In genomic region chr17:76271669-76272540, GRCh38 we compare ENCODE assay signal across 8 cellular contexts. TPM values are rescaled to one million over a fixed set of nuclear protein-coding genes. Genes with fewer than 3 reads are reported as not detected.
A peak's percentile ranks its signal among the peaks of the same experiment; 100 is the strongest.
DNase-seq lines count a peak whose midpoint lies in the region; ATAC-seq and TF ChIP-seq lines count a peak whose summit lies in the region.

No MANE protein-coding gene starts in this region.

- H3K4me3 ChIP-seq in right atrium auricular region = peak overlapping the region; percentile 13 to 35

- peaks cover 8% of the 10 kb centered on the region for H3K36me3 ChIP-seq in right atrium auricular region

- DNase-seq in activated T-cell treated with anti-CD3 and anti-CD28 coated beads for 1 hour (ENCODE audit: low read depth) = peak; percentile 46
- no peak for DNase-seq in right atrium auricular region (ENCODE audit: low spot score)
- peak; percentile 75 to 77 for DNase-seq in stimulated activated CD4-positive, alpha-beta T cell treated with anti-CD3 and anti-CD28 coated beads, Interleukin-2, amount 100 ng/mL, for 48 hours
- DNase-seq in AML-193 (lab: John Stamatoyannopoulos, UW) = no peak
- no peak for DNase-seq in HPDE6-E6E7 (ENCODE audit: extremely low spot score)
- no peak for DNase-seq in SW480 (ENCODE audit: low spot score)

- no peak for TF ChIP-seq CTCF in right atrium auricular region (IDR thresholded peaks at IDR 0.05)

- H3K4me1 ChIP-seq in right atrium auricular region = peaks cover 0 to 73% of the 10 kb centered on the region in 2 donors

- no peaks in the 10 kb centered on the region for H3K27me3 ChIP-seq in right atrium auricular region

- H3K9me3 ChIP-seq in right atrium auricular region = no peaks in the 10 kb centered on the region

- ATAC-seq in GM19324 (IDR thresholded peaks at IDR 0.05; ENCODE audit: low FRiP score, unreplicated experiment) (peak; percentile 56), HG03175 (IDR thresholded peaks at IDR 0.05; ENCODE audit: unreplicated experiment) (peak; percentile 53)

- H3K27ac ChIP-seq in right atrium auricular region = peak overlapping the region; percentile 58 to 65

RNA-seq across cellular contexts. Expression of gene UBALD2, which starts 6.8 kb away (rescaled TPM):
- total RNA-seq in right atrium auricular region = 1 to 10 TPM; 8.4 to 9.7 TPM

RNA-seq across cellular contexts. Expression of gene RNF157, which starts 31.6 kb away (rescaled TPM):
- total RNA-seq in right atrium auricular region = 10 to 100 TPM in 1 of 2 donors, 1 to 10 TPM in 1; 9.5 to 13.0 TPM

RNA-seq across cellular contexts. Expression of gene QRICH2, which starts 36.2 kb away (rescaled TPM):
- total RNA-seq in right atrium auricular region = 1 to 10 TPM; 1.1 to 1.2 TPM

Comparison
In these comparisons a context has a peak if more than half of its experiments do, and no peak if none do; other contexts are left out.
1. DNase-seq: peak in activated T-cell treated with anti-CD3 and anti-CD28 coated beads for 1 hour (single experiment) and stimulated activated CD4-positive, alpha-beta T cell treated with anti-CD3 and anti-CD28 coated beads, Interleukin-2, amount 100 ng/mL, for 48 hours (2 of 2); none in right atrium auricular region (single experiment), AML-193 (0 of 2), HPDE6-E6E7 (single experiment) and SW480 (single experiment).